In genomic region chr6:13711726-13712484, GRCh38 we compare ENCODE assay signal across 8 cellular contexts. TPM values are rescaled to one million over a fixed set of nuclear protein-coding genes. Genes with fewer than 3 reads are reported as not detected.
DNase-seq lines count a peak whose midpoint lies in the region; ATAC-seq, FAIRE-seq and TF ChIP-seq lines count a peak whose summit lies in the region.

TSS of gene RANBP9 (minus strand) at chr6:13711835. CDS start at chr6:13711505, 330 bp downstream.

- H3K27ac ChIP-seq in kidney (ENCODE audit: low read depth in 2 of 2, low read length in 2 of 2): peak within 1 kb of the TSS; percentile 83 to 96

- TF ChIP-seq CTCF in AG09319 (IDR thresholded peaks at IDR 0.05; ENCODE audit: low read depth, low read length): no peak
- no peak for TF ChIP-seq CTCF in kidney (IDR thresholded peaks at IDR 0.05; ENCODE audit: borderline replicate concordance, extremely low read depth, insufficient read depth)

- peak within 1 kb of the TSS; percentile 86 to 93 for H3K9ac ChIP-seq in kidney (ENCODE audit: low read length in 2 of 2)

- H3K4me1 ChIP-seq in kidney (ENCODE audit: control insufficient read depth in 1 of 2, insufficient read depth in 1 of 2, low read depth in 1 of 2, low read length in 2 of 2): peaks cover 7 to 10% of the 10 kb centered on the region in 2 donors

- H3K4me3 ChIP-seq in kidney (ENCODE audit: low read length in 2 of 2): peak within 1 kb of the TSS; percentile 93 to 96

- DNase-seq in AG09319 (ENCODE audit: extremely low read depth, low read depth) (peak; percentile 81), NCI-H345 (lab: John Stamatoyannopoulos, UW) (peak; percentile 78), cerebellar cortex (ENCODE audit: low spot score) (peak; percentile 78), kidney (peak; percentile 97)
- DNase-seq in activated CD4-positive, CD25-positive, alpha-beta regulatory T cell treated with anti-CD3 and anti-CD28 coated beads, Interleukin-2, amount 50 U/mL, for 72 hours: peak; percentile 88
- DNase-seq in stimulated activated CD4-positive, alpha-beta T cell treated with anti-CD3 and anti-CD28 coated beads, Interleukin-15, amount 100 ng/mL, for 24 hours: peak; percentile 91

- no peaks in the 10 kb centered on the region for H3K36me3 ChIP-seq in kidney (ENCODE audit: control insufficient read depth in 1 of 2, insufficient read depth in 2 of 2, low read length in 2 of 2)

- intact Hi-C loops in kidney (cut with DNase I): no loop called here

- FAIRE-seq in kidney (lab: Jason Lieb, UNC): no peak

- ATAC-seq in GM19023 (IDR thresholded peaks at IDR 0.05; ENCODE audit: unreplicated experiment) (peak; percentile 79), HG03196 (IDR thresholded peaks at IDR 0.05; ENCODE audit: unreplicated experiment) (peak; percentile 79)

- no peaks in the 10 kb centered on the region for H3K9me3 ChIP-seq in kidney (ENCODE audit: control insufficient read depth in 1 of 2, low read length in 2 of 2)

RNA-seq across cellular contexts. Expression of gene RANBP9, which starts in this region (rescaled TPM):
- 29.0 TPM for total RNA-seq in kidney
- 16.4 TPM for polyA plus RNA-seq in kidney (ENCODE audit: insufficient read depth, low read depth, low replicate concordance)

Comparison
In these comparisons a context has a peak if more than half of its experiments do, and no peak if none do; other contexts are left out.
1. Peak in every context shown above with its lines: DNase-seq, ATAC-seq, H3K4me3 ChIP-seq and H3K27ac ChIP-seq.